ENCODE assay signal across 8 cellular contexts in the genomic region with DNA sequence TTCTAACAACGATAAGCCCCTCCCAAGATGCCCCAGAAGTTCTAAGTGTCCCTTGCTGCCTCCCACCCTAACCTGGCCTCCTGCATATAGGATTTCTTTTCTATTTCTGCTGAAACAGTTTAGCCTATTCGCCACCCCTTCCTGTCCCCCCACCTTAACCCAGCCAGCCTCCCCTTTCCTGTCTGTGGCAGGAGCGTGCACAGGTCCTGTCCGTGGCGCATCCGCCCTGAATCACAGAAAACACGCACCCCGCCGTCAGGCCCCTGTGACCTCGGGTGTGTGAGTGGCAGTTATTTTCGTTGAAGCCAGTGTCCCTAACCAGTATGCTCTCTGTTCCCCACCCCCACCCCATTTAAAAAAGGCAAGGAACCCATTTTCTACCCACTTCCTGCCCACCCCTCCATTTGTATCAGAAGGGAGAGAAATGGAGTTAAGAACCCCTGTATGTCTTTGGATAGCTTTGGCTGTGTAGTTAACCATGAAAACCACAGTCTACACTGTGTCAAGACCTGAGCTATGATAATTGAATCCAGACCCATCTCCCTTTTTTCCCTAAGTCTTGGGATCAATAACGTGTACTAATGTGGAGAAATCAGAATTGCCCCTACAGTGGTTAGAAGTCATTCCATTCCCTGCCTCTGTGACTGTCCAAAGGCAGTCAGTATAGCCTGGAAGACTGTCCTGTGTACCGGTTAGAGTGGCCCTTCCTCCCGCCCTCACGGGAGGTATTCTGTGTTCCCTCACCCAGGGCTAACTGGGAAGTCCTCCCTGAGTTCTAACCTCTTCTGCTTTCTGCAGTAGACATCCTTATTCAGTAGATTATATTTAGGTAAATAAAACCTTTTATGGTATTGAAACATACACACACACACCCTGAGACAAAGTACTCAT. TPM values are rescaled to one million over a fixed set of nuclear protein-coding genes. Genes with fewer than 3 reads are reported as not detected.
DNase-seq lines count a peak whose midpoint lies in the region; ATAC-seq, FAIRE-seq and TF ChIP-seq lines count a peak whose summit lies in the region.

No MANE protein-coding gene starts in this region.

- TF ChIP-seq POLR2A in adrenal gland (IDR thresholded peaks at IDR 0.05) = peak in 1 of 2 donors; percentile 57

- TF ChIP-seq CTCF in GM10248 (IDR thresholded peaks at IDR 0.05; ENCODE audit: control extremely low read depth, extremely low read depth, low read depth, missing control alignments) = no peak
- TF ChIP-seq CTCF in adrenal gland (IDR thresholded peaks at IDR 0.05) = no peak

- CTCF ChIA-PET in GM10248 (lab: Yijun Ruan, JAX) = interaction anchor here (1.2 to 7.3 kb wide), 3 partner anchors 12 to 190 kb away, joined by 4 to 82 read pairs (median 5); no protein-coding TSS in a partner anchor

- FAIRE-seq in RCC 7860 (lab: Jason Lieb, UNC) = no peak

- peak; percentile 31 for DNase-seq in GM10248 (ENCODE audit: extremely low spot score)
- DNase-seq in SK-N-MC (ENCODE audit: low read depth, low spot score) = no peak
- DNase-seq in adrenal gland = peak in 6 of 7 donors; percentile 51 to 69 (median 60)
- DNase-seq in left colon = peak; percentile 51 to 63
- peak; percentile 54 to 58 for DNase-seq in stimulated activated CD8-positive, alpha-beta memory T cell treated with anti-CD3 and anti-CD28 coated beads, Interleukin-2, amount 100 ng/mL, for 1 hour (ENCODE audit: low read depth in 2 of 2)
- DNase-seq in NCI-H2227 treated with DMSO at 0.1 percent for 48 hours (lab: John Stamatoyannopoulos, UW) = no peak
- no peak for DNase-seq in NCI-H345 (lab: John Stamatoyannopoulos, UW)
- DNase-seq in RCC 7860 (ENCODE audit: low spot score) = no peak

- H3K9ac ChIP-seq in SK-N-MC (ENCODE audit: insufficient read length) = peak overlapping the region; percentile 94

- H3K4me3 ChIP-seq in SK-N-MC = peak overlapping the region; percentile 95
- H3K4me3 ChIP-seq in adrenal gland = peak overlapping the region in 3 of 4 donors; percentile 13 to 97 (median 58)

- peak; percentile 56 for ATAC-seq in left colon

- 12 to 24% (median 16%) methylated on average over 15 of the region's 15 CpGs for WGBS in adrenal gland, 4 donors

- H3K27ac ChIP-seq in SK-N-MC = peak overlapping the region; percentile 46; the same call in 1 of the 2 replicates
- peak overlapping the region; percentile 71 to 97 (median 95) for H3K27ac ChIP-seq in adrenal gland

- POLR2A ChIA-PET in GM10248 (lab: Yijun Ruan, JAX) = interaction anchor here (0.6 to 4.4 kb wide), 2 partner anchors 10 to 15 kb away, joined by 3 to 25 read pairs; no protein-coding TSS in a partner anchor

- H3K4me1 ChIP-seq in adrenal gland (replicated peaks in 1 of 2) = peaks cover 22 to 60% of the 10 kb centered on the region in 2 donors

- intact Hi-C loops in adrenal gland (cut with DNase I) = no loop called here
- intact Hi-C loops in left colon (cut with DNase I, micrococcal nuclease) = no loop called here

- H3K9me3 ChIP-seq in SK-N-MC (ENCODE audit: low read depth, low read length) (no peaks in the 10 kb centered on the region), adrenal gland (replicated peaks in 1 of 3) (no peaks in the 10 kb centered on the region)

- H3K27me3 ChIP-seq in adrenal gland = no peaks in the 10 kb centered on the region

- H3K36me3 ChIP-seq in SK-N-MC (ENCODE audit: insufficient read depth, low read length) (peaks cover 49% of the 10 kb centered on the region), adrenal gland (replicated peaks in 1 of 2) (peaks cover 0 to 27% of the 10 kb centered on the region in 2 donors)

RNA-seq across cellular contexts. Expression of gene PLEKHO1, which starts 1.8 kb away (rescaled TPM):
- total RNA-seq in adrenal gland (100 to 1,000 TPM in 1 of 8 donors, 10 to 100 TPM in 7; 43.5 to 109 (median 79.9) TPM), left colon (10 to 100 TPM in 1 of 2 donors, 1 to 10 TPM in 1; 4.8 to 43.0 TPM)
- 100 to 1,000 TPM in 2 of 3 donors, 10 to 100 TPM in 1; 47.3 to 298 (median 227) TPM for polyA plus RNA-seq in adrenal gland

Comparison
In these comparisons a context has a peak if more than half of its experiments do, and no peak if none do; other contexts are left out.
1. DNase-seq: peak in GM10248 (single experiment), adrenal gland (6 of 7), left colon (2 of 2) and stimulated activated CD8-positive, alpha-beta memory T cell treated with anti-CD3 and anti-CD28 coated beads, Interleukin-2, amount 100 ng/mL, for 1 hour (2 of 2); none in SK-N-MC (single experiment), NCI-H2227 treated with DMSO at 0.1 percent for 48 hours (single experiment), NCI-H345 (single experiment) and RCC 7860 (single experiment).